Comparison of ENCODE assay signal across 8 cellular contexts in the genomic region with DNA sequence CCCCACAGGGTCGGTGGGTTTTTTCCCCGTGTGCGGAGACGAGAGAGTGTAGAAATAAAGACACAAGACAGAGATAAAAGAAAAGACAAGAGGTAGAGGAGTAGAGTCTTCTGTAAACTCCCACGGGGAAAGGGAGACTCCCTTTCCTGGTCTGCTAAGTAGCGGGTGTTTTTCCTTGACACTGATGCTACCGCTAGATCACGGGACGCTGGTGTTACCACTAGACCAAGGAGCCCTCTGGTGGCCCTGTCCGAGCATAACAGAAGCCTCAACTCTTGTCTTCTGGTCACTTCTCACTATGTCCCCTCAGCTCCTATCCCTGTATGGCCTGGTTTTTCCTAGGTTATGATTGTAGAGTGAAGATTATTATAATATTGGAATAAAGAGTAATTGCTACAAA. TPM values are rescaled to one million over a fixed set of nuclear protein-coding genes. Genes with fewer than 3 reads are reported as not detected.
DNase-seq lines count a peak whose midpoint lies in the region; ATAC-seq, FAIRE-seq and TF ChIP-seq lines count a peak whose summit lies in the region.
"Not testable (repeated sequence)": the region's sequence is repeated elsewhere in the genome, so short reads cannot be mapped to it uniquely, and the experiment has no call there.

No MANE protein-coding gene starts in this region.

- H3K4me3 ChIP-seq in A549; GM12864 (ENCODE audit: low read depth, low read length): not testable (repeated sequence)

- peaks cover 25% of the 10 kb centered on the region for H3K4me1 Mint-ChIP-seq in activated T-helper 17 cell treated with anti-CD3 and anti-CD28 coated beads, Interleukin-2, amount 50 U/mL, for 72 hours

- H3K27me3 Mint-ChIP-seq in activated T-helper 17 cell treated with anti-CD3 and anti-CD28 coated beads, Interleukin-2, amount 50 U/mL, for 72 hours: not testable (repeated sequence)

- FAIRE-seq in A549 (lab: Jason Lieb, UNC): not testable (repeated sequence)

- CTCF ChIA-PET in A549 (lab: Yijun Ruan, JAX): interaction anchor here (2.2 kb wide), 1 partner anchor 9 kb away, joined by 5 read pairs; no protein-coding TSS in a partner anchor

- H3K4me3 Mint-ChIP-seq in activated T-helper 17 cell treated with anti-CD3 and anti-CD28 coated beads, Interleukin-2, amount 50 U/mL, for 72 hours: peak overlapping the region; percentile 30

- H3K27ac Mint-ChIP-seq in activated T-helper 17 cell treated with anti-CD3 and anti-CD28 coated beads, Interleukin-2, amount 50 U/mL, for 72 hours: peak overlapping the region; percentile 37

- H3K4me2 ChIP-seq in A549: peak overlapping the region; percentile 26; the same call in 1 of the 3 replicates

- peak in 1 of 2 experiments; percentile 79 for DNase-seq in A549 (ENCODE audit: low read depth in 1 of 2, low spot score in 1 of 2)
- DNase-seq in GM12864 (ENCODE audit: low read depth): not testable (repeated sequence)
- DNase-seq in M059J (ENCODE audit: low read depth): peak; percentile 16
- peak; percentile 19 for DNase-seq in OCI-M1 (lab: John Stamatoyannopoulos, UW)
- DNase-seq in fibroblast of gingiva (ENCODE audit: low read depth): peak; percentile 25
- peak; percentile 4 for DNase-seq in kidney glomerular epithelial cell (lab: John Stamatoyannopoulos, UW)
- DNase-seq in posterior vena cava (ENCODE audit: low spot score): peak; percentile 87

- TF ChIP-seq CTCF in A549 (IDR thresholded peaks at IDR 0.05) (peak; percentile 58), GM12864 (IDR thresholded peaks at IDR 0.05; ENCODE audit: low read depth, low read length, missing control alignments) (peak; percentile 55)

- H3K9me3 Mint-ChIP-seq in activated T-helper 17 cell treated with anti-CD3 and anti-CD28 coated beads, Interleukin-2, amount 50 U/mL, for 72 hours: not testable (repeated sequence)

- 41% methylated on average over 10 of the region's 10 CpGs for WGBS in A549 (ENCODE audit: missing lambda C conversion rate)

- not testable (repeated sequence) for TF ChIP-seq POLR2A in A549 (IDR thresholded peaks at IDR 0.05; ENCODE audit: low read length)

- peak in 1 of 2 experiments; percentile 65; a peak in 3 of 6 replicates for ATAC-seq in A549
- ATAC-seq in activated T-helper 17 cell treated with anti-CD3 and anti-CD28 coated beads, Interleukin-2, amount 50 U/mL, for 72 hours (replicated peaks): not testable (repeated sequence)

- H3K36me3 Mint-ChIP-seq in activated T-helper 17 cell treated with anti-CD3 and anti-CD28 coated beads, Interleukin-2, amount 50 U/mL, for 72 hours (ENCODE audit: low read depth): peaks cover 14% of the 10 kb centered on the region

- intact Hi-C loops in posterior vena cava (cut with DNase I): not testable (repeated sequence)

- H3K4me1 ChIP-seq in A549: not testable (repeated sequence)

- not testable (repeated sequence) for H3K9me3 ChIP-seq in A549

- TF ChIP-seq RAD21 in A549 (conservative IDR thresholded peaks at IDR 0.05 in 1 of 2, IDR thresholded peaks at IDR 0.05 in 1 of 2): peak; percentile 59 to 70

- TF ChIP-seq EP300 in A549 (IDR thresholded peaks at IDR 0.05): not testable (repeated sequence)

- POLR2A ChIA-PET in A549 (lab: Yijun Ruan, JAX): not testable (repeated sequence)

- not testable (repeated sequence) for H3K27ac ChIP-seq in A549

TF ChIP-seq in A549, 52 proteins besides CTCF, POLR2A, EP300 and RAD21:
- peak; percentile 62 for TF ChIP-seq SMC3 (IDR thresholded peaks at IDR 0.05)

RNA-seq across cellular contexts. Expression of a gene that starts 4.6 kb away (rescaled TPM):
- polyA plus RNA-seq in A549 (2011; rRNA removed) (40.2 and 44.3 TPM in 2 replicates), A549 (2017; fragmentation: RNase III; extraction: RNeasy Plus Mini Kit Qiagen cat#74134 plus additional on column Dnase treatment) (24.6 to 27.4 TPM (median 25.7 TPM) in 3 replicates)
- polyA plus RNA-seq in A549 (2012; cell fraction: cytosol; rRNA removed): 28.2 and 30.2 TPM in 2 replicates
- polyA plus RNA-seq in A549 (2012; cell fraction: nucleus; rRNA removed): 17.6 and 31.1 TPM in 2 replicates
- 15.0 and 16.3 TPM in 2 replicates for polyA minus RNA-seq in A549 (2011; rRNA and poly(A)+ RNA removed)
- total RNA-seq in M059J (2014; rRNA removed; shearing (Covaris generic)): 26.1 and 45.0 TPM in 2 replicates
- 10 to 100 TPM; 18.9 to 20.3 TPM for total RNA-seq in activated T-helper 17 cell treated with anti-CD3 and anti-CD28 coated beads, Interleukin-2, amount 50 U/mL, for 72 hours
- 10 to 100 TPM; 27.4 to 35.8 TPM for total RNA-seq in posterior vena cava
